35 cellular contexts compared by ENCODE assay signal in the genomic region with DNA sequence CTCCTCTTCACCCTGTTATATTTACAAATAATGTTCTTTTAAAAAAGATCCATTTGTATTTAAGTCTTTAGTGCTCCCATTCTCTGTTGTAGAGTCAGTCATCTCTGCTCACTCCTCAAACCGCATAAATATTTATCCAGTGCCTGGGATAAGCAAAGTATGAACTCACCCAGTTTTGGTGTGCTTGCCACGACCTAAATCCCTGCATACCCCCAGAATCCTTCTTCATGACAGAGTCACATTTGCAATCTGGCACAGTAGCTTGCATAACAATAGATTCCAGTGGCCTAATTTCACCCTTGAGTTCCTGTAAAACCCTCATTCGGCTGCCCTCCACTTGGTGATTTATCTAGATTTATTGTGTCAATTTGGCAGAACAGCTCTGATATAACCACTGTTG.
A peak's percentile ranks its signal among the peaks of the same experiment; 100 is the strongest.
DNase-seq lines count a peak whose midpoint lies in the region; ATAC-seq and TF ChIP-seq lines count a peak whose summit lies in the region.
"Had no signal": no experiment of that assay in that cellular context is flagged by ENCODE, and none has a peak within 500 bp of the region (broad histone marks: within the 10 kb centered on the region; RNA-seq: fewer than 3 reads in every experiment).

No MANE protein-coding gene starts in this region.

- no peaks in the 10 kb centered on the region for H4K20me1 ChIP-seq in neural progenitor cell (ENCODE audit: low read depth)

- H3F3A ChIP-seq in neural progenitor cell (ENCODE audit: low read depth): no peaks in the 10 kb centered on the region

- H3K9me3 Mint-ChIP-seq in brain (no peaks in the 10 kb centered on the region), neural progenitor cell (no peaks in the 10 kb centered on the region), WTC11 (no peaks in the 10 kb centered on the region)
- H3K9me3 Mint-ChIP-seq in activated CD4-positive, alpha-beta T cell treated with anti-CD3 and anti-CD28 coated beads, Interleukin-2, amount 10 ng/mL, durations not matched to agents 7 days and 5 days: no peaks in the 10 kb centered on the region
- H3K9me3 Mint-ChIP-seq: activated CD4-positive, alpha-beta memory T cell treated with anti-CD3 and anti-CD28 coated beads, Interleukin-2, amount 10 ng/mL, durations not matched to agents 7 days and 5 days; activated T-helper 1 cell treated with anti-CD3 and anti-CD28 coated beads, Interleukin-12 subunit alpha, Interleukin-12 subunit beta, Interleukin-2, Interleukin-4 antibody, amounts not matched to agents 30 ng/mL and 10 ng/mL and 1 ng/mL, durations not matched to agents 14 hours and 24 hours and 36 hours; CD8-positive, alpha-beta T cell; H9; naive B cell had no signal

- CTCF ChIA-PET in activated CD4-positive, alpha-beta T cell treated with anti-CD3 and anti-CD28 coated beads, Interleukin-2, amount 10 ng/mL, durations not matched to agents 7 days and 5 days (lab: Charles Lee): interaction anchor here (1.2 kb wide), 1 partner anchor 12 kb away, joined by 3 read pairs; no protein-coding TSS in a partner anchor
- CTCF ChIA-PET in WTC11 (lab: Charles Lee): interaction anchor here (1.1 kb wide), 1 partner anchor 142 kb away, joined by 4 read pairs; no protein-coding TSS in a partner anchor

- ATAC-seq in WTC11: no peak
- ATAC-seq: A549; activated CD4-positive, CD25-positive, alpha-beta regulatory T cell treated with anti-CD3 and anti-CD28 coated beads, Interleukin-2, amount 50 U/mL, for 24 hours; CD8-positive, alpha-beta T cell; foreskin keratinocyte; HepG2; left lung had no signal

- no peak overlapping the region for H3K4me2 ChIP-seq in neural progenitor cell
- H3K4me2 ChIP-seq: A549, PC-9 had no signal

- H3K4me1 Mint-ChIP-seq in brain (peaks cover 40% of the 10 kb centered on the region), neural progenitor cell (peaks cover 3% of the 10 kb centered on the region), WTC11 (peaks cover 25% of the 10 kb centered on the region)
- peaks cover 5% of the 10 kb centered on the region for H3K4me1 Mint-ChIP-seq in activated CD4-positive, alpha-beta T cell treated with anti-CD3 and anti-CD28 coated beads, Interleukin-2, amount 10 ng/mL, durations not matched to agents 7 days and 5 days
- H3K4me1 Mint-ChIP-seq: activated CD4-positive, alpha-beta memory T cell treated with anti-CD3 and anti-CD28 coated beads, Interleukin-2, amount 10 ng/mL, durations not matched to agents 7 days and 5 days; naive B cell had no signal

- peaks cover 17% of the 10 kb centered on the region for H3K4me1 ChIP-seq in neural progenitor cell
- H3K4me1 ChIP-seq: A549, adrenal gland, BE2C, breast epithelium, foreskin keratinocyte, left lung had no signal

- in situ Hi-C loops in G401 (cut with HindIII; ENCODE audit: low sequenced_read_pairs): no loop called here

- no peak for TF ChIP-seq CTCF in brain (conservative IDR thresholded peaks at IDR 0.05)
- TF ChIP-seq CTCF in neural progenitor cell (IDR thresholded peaks at IDR 0.05): no peak
- no peak for TF ChIP-seq CTCF in WTC11 (IDR thresholded peaks at IDR 0.05)

- H3K36me3 Mint-ChIP-seq in brain (peaks cover 4% of the 10 kb centered on the region), neural progenitor cell (peaks cover 9% of the 10 kb centered on the region), WTC11 (no peaks in the 10 kb centered on the region)
- H3K36me3 Mint-ChIP-seq in activated CD4-positive, alpha-beta T cell treated with anti-CD3 and anti-CD28 coated beads, Interleukin-2, amount 10 ng/mL, durations not matched to agents 7 days and 5 days (ENCODE audit: low read depth): no peaks in the 10 kb centered on the region
- H3K36me3 Mint-ChIP-seq: CD8-positive, alpha-beta T cell; naive B cell had no signal

- DNase-seq in G401 (ENCODE audit: low spot score): peak; percentile 59
- DNase-seq in NCI-H2227 (lab: John Stamatoyannopoulos, UW; ENCODE audit: unreplicated experiment): peak; percentile 37
- DNase-seq in neural progenitor cell (ENCODE audit: low spot score): peak; percentile 5
- no peak for DNase-seq in activated CD4-positive, alpha-beta T cell treated with anti-CD3 and anti-CD28 coated beads, Interleukin-2, amount 10 ng/mL, durations not matched to agents 7 days and 5 days
- no peak for DNase-seq in epidermal melanocyte (ENCODE audit: insufficient read length, low spot score)
- no peak for DNase-seq in WTC11 (ENCODE audit: low spot score)
- no peak for DNase-seq in germinal center (ENCODE audit: low spot score)
- DNase-seq: activated CD4-positive, alpha-beta memory T cell treated with anti-CD3 and anti-CD28 coated beads, Interleukin-2, amount 10 ng/mL, durations not matched to agents 7 days and 5 days; activated CD8-positive, alpha-beta memory T cell treated with anti-CD3 and anti-CD28 coated beads, Interleukin-2, amount 50 U/mL, for 48 hours; activated naive CD4-positive, alpha-beta T cell treated with Interleukin-2 at 50 U/mL for 16 hours; BE2C; CD8-positive, alpha-beta T cell; foreskin keratinocyte; H9; heart left ventricle; islet precursor cell; Kasumi-1; left lung; naive B cell; NCI-H146; NCI-H510A treated with DMSO at 0.1 percent for 48 hours; NK-92 treated with Interleukin-12 subunit alpha and Interleukin-12 subunit beta, amount 100 ng/mL, for 24 hours; PC-9; stimulated activated CD4-positive, alpha-beta T cell treated with anti-CD3 and anti-CD28 coated beads, Interleukin-15, amount 100 ng/mL, for 24 hours; stimulated activated CD4-positive, alpha-beta T cell treated with anti-CD3 and anti-CD28 coated beads, Interleukin-4, amount 100 ng/mL, for 4 hours had no signal

- H3K4me3 Mint-ChIP-seq in brain (peak overlapping the region in 2 of 5 experiments; percentile 4 to 15), neural progenitor cell (no peak overlapping the region), WTC11 (no peak overlapping the region)
- no peak overlapping the region for H3K4me3 Mint-ChIP-seq in activated CD4-positive, alpha-beta T cell treated with anti-CD3 and anti-CD28 coated beads, Interleukin-2, amount 10 ng/mL, durations not matched to agents 7 days and 5 days
- H3K4me3 Mint-ChIP-seq: activated CD4-positive, alpha-beta memory T cell treated with anti-CD3 and anti-CD28 coated beads, Interleukin-2, amount 10 ng/mL, durations not matched to agents 7 days and 5 days; activated T-helper 1 cell treated with anti-CD3 and anti-CD28 coated beads, Interleukin-12 subunit alpha, Interleukin-12 subunit beta, Interleukin-2, Interleukin-4 antibody, amounts not matched to agents 30 ng/mL and 10 ng/mL and 1 ng/mL, durations not matched to agents 14 hours and 24 hours and 36 hours; CD8-positive, alpha-beta T cell; H9; naive B cell had no signal

- H3K9ac ChIP-seq in neural progenitor cell: no peak overlapping the region

- H3K27me3 ChIP-seq in neural progenitor cell: no peaks in the 10 kb centered on the region
- H3K27me3 ChIP-seq: adrenal gland, BE2C, breast epithelium, foreskin keratinocyte, heart left ventricle, left lung, tibial nerve had no signal

- H3K27ac Mint-ChIP-seq in brain (peak overlapping the region in 3 of 5 experiments; percentile 38 to 89 (median 84)), neural progenitor cell (no peak overlapping the region), WTC11 (no peak overlapping the region)
- H3K27ac Mint-ChIP-seq in activated CD4-positive, alpha-beta T cell treated with anti-CD3 and anti-CD28 coated beads, Interleukin-2, amount 10 ng/mL, durations not matched to agents 7 days and 5 days: no peak overlapping the region
- H3K27ac Mint-ChIP-seq: activated CD4-positive, alpha-beta memory T cell treated with anti-CD3 and anti-CD28 coated beads, Interleukin-2, amount 10 ng/mL, durations not matched to agents 7 days and 5 days; activated T-helper 1 cell treated with anti-CD3 and anti-CD28 coated beads, Interleukin-12 subunit alpha, Interleukin-12 subunit beta, Interleukin-2, Interleukin-4 antibody, amounts not matched to agents 30 ng/mL and 10 ng/mL and 1 ng/mL, durations not matched to agents 14 hours and 24 hours and 36 hours; CD8-positive, alpha-beta T cell; progenitor cell of endocrine pancreas had no signal

- H3K4me3 ChIP-seq in neural progenitor cell: no peak overlapping the region
- H3K4me3 ChIP-seq: A549, adrenal gland, breast epithelium, heart left ventricle, left lung, PC-9, SK-N-MC, tibial nerve had no signal

- H3K27me3 Mint-ChIP-seq in brain: peaks cover 3% of the 10 kb centered on the region
- no peaks in the 10 kb centered on the region for H3K27me3 Mint-ChIP-seq in neural progenitor cell (ENCODE audit: insufficient read depth, low read depth)
- H3K27me3 Mint-ChIP-seq in activated CD4-positive, alpha-beta T cell treated with anti-CD3 and anti-CD28 coated beads, Interleukin-2, amount 10 ng/mL, durations not matched to agents 7 days and 5 days: peaks cover 5% of the 10 kb centered on the region
- no peaks in the 10 kb centered on the region for H3K27me3 Mint-ChIP-seq in WTC11 (ENCODE audit: low read depth)
- H3K27me3 Mint-ChIP-seq: progenitor cell of endocrine pancreas had no signal

- no peak overlapping the region for H2AFZ ChIP-seq in neural progenitor cell (replicated peaks)
- H2AFZ ChIP-seq: PC-9 had no signal

- H3K79me2 ChIP-seq in neural progenitor cell (ENCODE audit: low read depth): no peaks in the 10 kb centered on the region

- no peaks in the 10 kb centered on the region for H3K9me3 ChIP-seq in neural progenitor cell (ENCODE audit: low read depth)
- H3K9me3 ChIP-seq: A549, adrenal gland, BE2C, breast epithelium, heart left ventricle, left lung, tibial nerve had no signal

- POLR2A ChIA-PET in activated CD4-positive, alpha-beta T cell treated with anti-CD3 and anti-CD28 coated beads, Interleukin-2, amount 10 ng/mL, durations not matched to agents 7 days and 5 days (lab: Charles Lee): no interaction called here
- POLR2A ChIA-PET in WTC11 (lab: Charles Lee): no interaction called here

- no peak overlapping the region for H3K27ac ChIP-seq in neural progenitor cell
- H3K27ac ChIP-seq: A549, adrenal gland, breast epithelium, foreskin keratinocyte, heart left ventricle, left lung, PC-9, SK-N-MC, tibial nerve had no signal

- no peaks in the 10 kb centered on the region for H3K36me3 ChIP-seq in neural progenitor cell
- H3K36me3 ChIP-seq: adrenal gland, BE2C, breast epithelium, heart left ventricle, left lung, tibial nerve had no signal

TF ChIP-seq in WTC11, 78 proteins besides CTCF, POLR2A, EP300 and RAD21 (continues in another document):
- no peak for TF ChIP-seq FOXP1 (CRISPR knock-in tag; IDR thresholded peaks at IDR 0.05; ENCODE audit: borderline replicate concordance)
- TF ChIP-seq, protein P1, sequence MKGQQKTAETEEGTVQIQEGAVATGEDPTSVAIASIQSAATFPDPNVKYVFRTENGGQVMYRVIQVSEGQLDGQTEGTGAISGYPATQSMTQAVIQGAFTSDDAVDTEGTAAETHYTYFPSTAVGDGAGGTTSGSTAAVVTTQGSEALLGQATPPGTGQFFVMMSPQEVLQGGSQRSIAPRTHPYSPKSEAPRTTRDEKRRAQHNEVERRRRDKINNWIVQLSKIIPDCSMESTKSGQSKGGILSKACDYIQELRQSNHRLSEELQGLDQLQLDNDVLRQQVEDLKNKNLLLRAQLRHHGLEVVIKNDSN (CRISPR knock-in tag; IDR thresholded peaks at IDR 0.05): no peak
- no peak for TF ChIP-seq SP1 (CRISPR knock-in tag; conservative IDR thresholded peaks at IDR 0.05)

Comparison
In these comparisons a context has a peak if more than half of its experiments do, and no peak if none do; other contexts are left out.
1. DNase-seq: peak in G401 (single experiment), NCI-H2227 (single experiment) and neural progenitor cell (single experiment); none in activated CD4-positive, alpha-beta T cell treated with anti-CD3 and anti-CD28 coated beads, Interleukin-2, amount 10 ng/mL, durations not matched to agents 7 days and 5 days (single experiment), epidermal melanocyte (single experiment), WTC11 (single experiment) and germinal center (single experiment).
2. H3K27ac Mint-ChIP-seq: peak in brain (3 of 5); none in neural progenitor cell (single experiment), activated CD4-positive, alpha-beta T cell treated with anti-CD3 and anti-CD28 coated beads, Interleukin-2, amount 10 ng/mL, durations not matched to agents 7 days and 5 days (single experiment) and WTC11 (single experiment).